15 cellular contexts compared by ENCODE assay signal in genomic region chr11:19680824-19681368, GRCh38. TPM values are rescaled to one million over a fixed set of nuclear protein-coding genes. Genes with fewer than 3 reads are reported as not detected.
DNase-seq lines count a peak whose midpoint lies in the region; ATAC-seq, FAIRE-seq and TF ChIP-seq lines count a peak whose summit lies in the region.
"Had no signal": no experiment of that assay in that cellular context is flagged by ENCODE, and none has a peak within 500 bp of the region (broad histone marks: within the 10 kb centered on the region; RNA-seq: fewer than 3 reads in every experiment).

No MANE protein-coding gene starts in this region.

- FAIRE-seq in GM12891 (lab: Jason Lieb, UNC): no peak

- 34 to 42% (median 40%) methylated on average over 4 of the region's 4 CpGs for WGBS in adrenal gland, 4 donors
- 82% methylated on average over 4 of the region's 4 CpGs for WGBS in hepatocyte (ENCODE audit: low lambda C conversion rate, missing lambda C conversion rate)

- TF ChIP-seq POLR2A in HCT116 (IDR thresholded peaks at IDR 0.05; ENCODE audit: borderline replicate concordance, extremely low read depth, insufficient read depth, insufficient read length) (no peak), adrenal gland (IDR thresholded peaks at IDR 0.05) (no peak), GM12891 (IDR thresholded peaks at IDR 0.05; ENCODE audit: low read depth, low read length) (no peak)

- TF ChIP-seq CTCF in HCT116 (IDR thresholded peaks at IDR 0.05 in 2 of 3, conservative IDR thresholded peaks at IDR 0.05 in 1 of 3; ENCODE audit: borderline replicate concordance in 1 of 3, insufficient read depth in 1 of 3, low read depth in 2 of 3, low read length in 2 of 3) (no peak), adrenal gland (IDR thresholded peaks at IDR 0.05) (no peak), hepatocyte (IDR thresholded peaks at IDR 0.05; ENCODE audit: poor library complexity) (no peak)

- H4K20me1 ChIP-seq in HCT116 (ENCODE audit: insufficient read depth) (no peaks in the 10 kb centered on the region), hepatocyte (ENCODE audit: insufficient read depth, poor library complexity, severe bottlenecking) (no peaks in the 10 kb centered on the region)

- H3K79me2 ChIP-seq in HCT116 (ENCODE audit: insufficient read depth, low read length) (no peaks in the 10 kb centered on the region), hepatocyte (no peaks in the 10 kb centered on the region)

- H3K9me3 ChIP-seq in HCT116 (ENCODE audit: control insufficient read depth in 1 of 2, insufficient read depth in 1 of 2, low read depth in 1 of 2, low read length in 2 of 2) (no peaks in the 10 kb centered on the region), adrenal gland (replicated peaks in 1 of 3) (no peaks in the 10 kb centered on the region), hepatocyte (ENCODE audit: low read depth) (no peaks in the 10 kb centered on the region), subcutaneous abdominal adipose tissue (ENCODE audit: control insufficient read depth in 5 of 5, low read length in 5 of 5) (no peaks in the 10 kb centered on the region)

- no peak for TF ChIP-seq RAD21 in HCT116 (IDR thresholded peaks at IDR 0.05; ENCODE audit: low read depth)

- no peaks in the 10 kb centered on the region for H3K36me3 ChIP-seq in HCT116 (ENCODE audit: control insufficient read depth in 1 of 2, insufficient read depth in 2 of 2, low read length in 2 of 2)
- H3K36me3 ChIP-seq in adrenal gland (replicated peaks in 1 of 2): no peaks in the 10 kb centered on the region
- no peaks in the 10 kb centered on the region for H3K36me3 ChIP-seq in hepatocyte (replicated peaks; ENCODE audit: insufficient read depth, low read depth)
- no peaks in the 10 kb centered on the region for H3K36me3 ChIP-seq in subcutaneous abdominal adipose tissue (ENCODE audit: control insufficient read depth in 5 of 5, insufficient read depth in 5 of 5, low read length in 5 of 5)

- CTCF ChIA-PET in HCT116 (lab: Charles Lee): no interaction called here

- ATAC-seq in HCT116 (no peak), GM21717 (IDR thresholded peaks at IDR 0.05; ENCODE audit: unreplicated experiment) (no peak)

- H3K4me2 ChIP-seq in HCT116 (ENCODE audit: low read length): peak overlapping the region; percentile 72
- H3K4me2 ChIP-seq in hepatocyte: peak overlapping the region; percentile 22

- H3K9ac ChIP-seq in HCT116 (ENCODE audit: low read length): peak overlapping the region; percentile 35; the same call in 1 of the 2 replicates
- H3K9ac ChIP-seq in subcutaneous abdominal adipose tissue (ENCODE audit: low read length in 5 of 5): peak overlapping the region in 1 of 5 donors; percentile 44

- H2AFZ ChIP-seq in HCT116 (ENCODE audit: low read depth, low read length, poor library complexity, severe bottlenecking) (no peak overlapping the region), hepatocyte (no peak overlapping the region)

- BruUV-seq in HCT116 (replicated peaks; lab: Mats Ljungman, UMichigan): no TSS peak

- H3K27me3 ChIP-seq in HCT116 (ENCODE audit: insufficient read depth, low read length) (no peaks in the 10 kb centered on the region), adrenal gland (no peaks in the 10 kb centered on the region), hepatocyte (no peaks in the 10 kb centered on the region), subcutaneous abdominal adipose tissue (ENCODE audit: control insufficient read depth in 5 of 5, insufficient read depth in 4 of 5, low read length in 5 of 5) (no peaks in the 10 kb centered on the region)

- peaks cover 11 to 37% of the 10 kb centered on the region in 2 experiments for H3K4me1 ChIP-seq in HCT116 (ENCODE audit: control insufficient read depth in 1 of 2, insufficient read depth in 2 of 2, low read length in 2 of 2)
- H3K4me1 ChIP-seq in adrenal gland (replicated peaks in 1 of 2): peaks cover 23 to 33% of the 10 kb centered on the region in 2 donors
- H3K4me1 ChIP-seq in hepatocyte (ENCODE audit: insufficient read depth): peaks cover 9% of the 10 kb centered on the region
- peaks cover 8 to 63% (median 62%) of the 10 kb centered on the region in 5 donors for H3K4me1 ChIP-seq in subcutaneous abdominal adipose tissue (ENCODE audit: control insufficient read depth in 5 of 5, insufficient read depth in 5 of 5, low read length in 5 of 5)

- H3K27ac ChIP-seq in HCT116 (ENCODE audit: low read depth, low read length) (no peak overlapping the region), adrenal gland (peak overlapping the region; percentile 55 to 90 (median 80)), hepatocyte (no peak overlapping the region), subcutaneous abdominal adipose tissue (ENCODE audit: low read depth, low read length) (peak overlapping the region; percentile 19)

- RAD21 ChIA-PET in HCT116 (lab: Charles Lee; ENCODE audit: low non-redundant PET in 1 of 2, low total read pairs in 2 of 2, uncharacterized antibody in 2 of 2, unreplicated experiment in 2 of 2): no interaction called here

- H3K4me3 ChIP-seq in HCT116 (replicated peaks in 1 of 2; ENCODE audit: low read depth in 1 of 2, low read length in 2 of 2): no peak overlapping the region
- peak overlapping the region in 1 of 4 donors; percentile 11 for H3K4me3 ChIP-seq in adrenal gland
- H3K4me3 ChIP-seq in hepatocyte: no peak overlapping the region
- peak overlapping the region in 1 of 5 donors; percentile 23 for H3K4me3 ChIP-seq in subcutaneous abdominal adipose tissue (ENCODE audit: low read depth in 1 of 5, low read length in 5 of 5)

- H3K9me2 ChIP-seq in HCT116 (ENCODE audit: insufficient read depth) (no peaks in the 10 kb centered on the region), hepatocyte (replicated peaks; ENCODE audit: insufficient read depth) (no peaks in the 10 kb centered on the region)

- intact Hi-C loops in HCT116 (cut with micrococcal nuclease) (no loop called here), adrenal gland (cut with DNase I) (no loop called here)

- POLR2A ChIA-PET in HCT116 (lab: Charles Lee): no interaction called here

- DNase-seq in HCT116 (ENCODE audit: low read depth, low spot score) (no peak), adrenal gland (peak in 4 of 7 donors; percentile 36 to 42 (median 39)), hepatocyte (ENCODE audit: low spot score) (no peak), GM12891 (ENCODE audit: insufficient read length, low spot score) (no peak), pons (ENCODE audit: low spot score) (no peak), NCI-H2227 (lab: John Stamatoyannopoulos, UW; ENCODE audit: unreplicated experiment) (no peak)
- DNase-seq: activated CD4-positive, alpha-beta T cell treated with anti-CD3 and anti-CD28 coated beads, Interleukin-2, amount 10 ng/mL, durations not matched to agents 24 days and 14 days; activated T-cell treated with anti-CD3 and anti-CD28 coated beads, Interleukin-2, amount 50 U/mL, for 48 hours; NCI-H2227 treated with DMSO at 0.1 percent for 48 hours; stimulated activated CD4-positive, alpha-beta T cell treated with anti-CD3 and anti-CD28 coated beads, Interleukin-2, amount 100 ng/mL, for 24 hours; stimulated activated naive CD4-positive, alpha-beta T cell; T-helper 2 cell had no signal

TF ChIP-seq in HCT116, 20 proteins besides CTCF, POLR2A, EP300 and RAD21:
- no peak for TF ChIP-seq SIN3A (IDR thresholded peaks at IDR 0.05; ENCODE audit: low read depth)
TF ChIP-seq in HCT116: peak in this region for 0.

TF ChIP-seq in GM12891, 5 proteins besides CTCF, POLR2A, EP300 and RAD21:
- no peak for TF ChIP-seq TAF1 (IDR thresholded peaks at IDR 0.05; ENCODE audit: low read depth, low read length)
- TF ChIP-seq PAX5 (IDR thresholded peaks at IDR 0.05; ENCODE audit: insufficient read depth, low read length, severe bottlenecking): no peak
- no peak for TF ChIP-seq POU2F2 (IDR thresholded peaks at IDR 0.05; ENCODE audit: low read depth, low read length)
- TF ChIP-seq POLR2AphosphoS5 (IDR thresholded peaks at IDR 0.05; ENCODE audit: low read depth, low read length): no peak
- TF ChIP-seq SPI1 (IDR thresholded peaks at IDR 0.05; ENCODE audit: low read depth, low read length): no peak

RNA-seq across cellular contexts. Expression of gene NAV2, which starts 31.7 kb away (rescaled TPM):
- total RNA-seq in HCT116 (2021; ENCODE audit: unreplicated experiment) (2.1 TPM), adrenal gland (1 to 10 TPM; 2.1 to 7.9 (median 6.1) TPM), hepatocyte (18.1 and 30.8 TPM in 2 replicates)
- 1.2 and 1.3 TPM in 2 replicates for polyA plus RNA-seq in HCT116 (2012)
- polyA plus RNA-seq in adrenal gland (1 to 10 TPM; 1.6 to 5.1 (median 1.7) TPM), hepatocyte (23.7 and 38.1 TPM in 2 replicates)
- 0.72 TPM for polyA plus RNA-seq in GM12891 (2012; ENCODE audit: low read depth, missing spikeins)
- total RNA-seq: activated CD4-positive, alpha-beta T cell treated with anti-CD3 and anti-CD28 coated beads, Interleukin-2, amount 10 ng/mL, durations not matched to agents 24 days and 14 days had no signal
- polyA plus RNA-seq: CD14-positive monocyte had no signal

Comparison
In these comparisons a context has a peak if more than half of its experiments do, and no peak if none do; other contexts are left out.
1. DNase-seq: peak in adrenal gland (4 of 7); none in HCT116 (single experiment), hepatocyte (single experiment), GM12891 (single experiment), pons (single experiment) and NCI-H2227 (single experiment).
2. H3K27ac ChIP-seq: peak in adrenal gland (5 of 5) and subcutaneous abdominal adipose tissue (single experiment); none in HCT116 (single experiment) and hepatocyte (single experiment).